Comparison of ENCODE assay signal across 21 cellular contexts in the genomic region with DNA sequence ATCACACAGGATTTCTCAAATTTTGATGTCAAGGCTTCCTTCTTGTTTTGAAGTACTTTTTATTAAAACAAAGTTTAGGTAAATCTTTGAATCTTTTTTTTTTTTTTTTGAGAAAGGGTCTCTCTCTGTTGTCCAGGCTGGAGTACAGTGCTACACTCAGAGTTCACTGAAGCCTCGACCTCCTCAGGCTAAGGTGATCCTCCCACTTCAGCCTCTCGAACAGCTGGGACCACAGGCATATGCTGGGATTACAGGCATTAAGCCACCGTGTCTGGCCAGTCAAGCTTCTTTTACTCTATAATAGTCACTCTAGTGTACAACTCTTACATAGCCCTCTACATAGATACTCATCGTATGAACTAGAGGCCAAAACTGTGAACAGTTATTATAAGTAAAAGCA.
"Had no signal": no experiment of that assay in that cellular context is flagged by ENCODE, and none has a peak within 500 bp of the region (broad histone marks: within the 10 kb centered on the region; RNA-seq: fewer than 3 reads in every experiment).

No MANE protein-coding gene starts in this region.

- H3K9me3 Mint-ChIP-seq: naive thymus-derived CD4-positive, alpha-beta T cell; nephron progenitor cell; stimulated activated naive B cell treated with anti-CD40 and anti-IgM and Interleukin-4, amounts not matched to agents 10 μg/mL and 1 μg/mL and 100 μg/mL, for 72 hours; stimulated activated naive CD8-positive, alpha-beta T cell treated with anti-CD3 and anti-CD28 coated beads, Interleukin-15, amount 100 ng/mL, for 72 hours had no signal

- H3K4me1 ChIP-seq: testis had no signal

- FAIRE-seq: endometrium, frontal cortex had no signal

- DNase-seq: effector memory CD4-positive, alpha-beta T cell; heart left ventricle; hippocampal formation; mesendoderm; naive thymus-derived CD4-positive, alpha-beta T cell; nephron progenitor cell; psoas muscle; retina; stimulated activated CD4-positive, alpha-beta T cell treated with anti-CD3 and anti-CD28 coated beads, Interleukin-2, amount 100 ng/mL, for 24 hours; stimulated activated CD4-positive, alpha-beta T cell treated with anti-CD3 and anti-CD28 coated beads, Interleukin-4, amount 100 ng/mL, for 4 hours; stimulated activated naive B cell treated with anti-CD40 and anti-IgM and Interleukin-4, amounts not matched to agents 10 μg/mL and 1 μg/mL and 100 μg/mL, for 72 hours; stimulated activated naive CD8-positive, alpha-beta T cell treated with anti-CD3 and anti-CD28 coated beads, Interleukin-15, amount 100 ng/mL, for 72 hours; testis; upper lobe of right lung had no signal

- ATAC-seq: esophagus mucosa; heart left ventricle; naive thymus-derived CD4-positive, alpha-beta T cell; psoas muscle; sciatic nerve; stimulated activated naive B cell treated with anti-CD40 and anti-IgM and Interleukin-4, amounts not matched to agents 10 μg/mL and 1 μg/mL and 100 μg/mL, for 72 hours; stimulated activated naive CD8-positive, alpha-beta T cell treated with anti-CD3 and anti-CD28 coated beads, Interleukin-15, amount 100 ng/mL, for 72 hours; upper lobe of right lung had no signal

- H3K4me3 ChIP-seq: heart left ventricle, psoas muscle, skin epidermis, testis, tibial nerve, upper lobe of right lung, vagina had no signal

- H3K27me3 Mint-ChIP-seq: naive thymus-derived CD4-positive, alpha-beta T cell; stimulated activated naive B cell treated with anti-CD40 and anti-IgM and Interleukin-4, amounts not matched to agents 10 μg/mL and 1 μg/mL and 100 μg/mL, for 72 hours; stimulated activated naive CD8-positive, alpha-beta T cell treated with anti-CD3 and anti-CD28 coated beads, Interleukin-15, amount 100 ng/mL, for 72 hours had no signal

- H3K27me3 ChIP-seq: heart left ventricle, testis, tibial nerve, upper lobe of right lung, vagina had no signal

- H3K9me3 ChIP-seq: heart left ventricle, psoas muscle, testis, tibial nerve, upper lobe of right lung, vagina had no signal

- H3K4me3 Mint-ChIP-seq: nephron progenitor cell; stimulated activated naive B cell treated with anti-CD40 and anti-IgM and Interleukin-4, amounts not matched to agents 10 μg/mL and 1 μg/mL and 100 μg/mL, for 72 hours; stimulated activated naive CD8-positive, alpha-beta T cell treated with anti-CD3 and anti-CD28 coated beads, Interleukin-15, amount 100 ng/mL, for 72 hours had no signal

- H3K27ac Mint-ChIP-seq: naive thymus-derived CD4-positive, alpha-beta T cell; nephron progenitor cell; stimulated activated naive B cell treated with anti-CD40 and anti-IgM and Interleukin-4, amounts not matched to agents 10 μg/mL and 1 μg/mL and 100 μg/mL, for 72 hours; stimulated activated naive CD8-positive, alpha-beta T cell treated with anti-CD3 and anti-CD28 coated beads, Interleukin-15, amount 100 ng/mL, for 72 hours had no signal

- H3K27ac ChIP-seq: heart left ventricle, psoas muscle, skin epidermis, testis, tibial nerve, upper lobe of right lung, vagina had no signal
